Comparison of ENCODE assay signal across 1 cellular context in the genomic region with DNA sequence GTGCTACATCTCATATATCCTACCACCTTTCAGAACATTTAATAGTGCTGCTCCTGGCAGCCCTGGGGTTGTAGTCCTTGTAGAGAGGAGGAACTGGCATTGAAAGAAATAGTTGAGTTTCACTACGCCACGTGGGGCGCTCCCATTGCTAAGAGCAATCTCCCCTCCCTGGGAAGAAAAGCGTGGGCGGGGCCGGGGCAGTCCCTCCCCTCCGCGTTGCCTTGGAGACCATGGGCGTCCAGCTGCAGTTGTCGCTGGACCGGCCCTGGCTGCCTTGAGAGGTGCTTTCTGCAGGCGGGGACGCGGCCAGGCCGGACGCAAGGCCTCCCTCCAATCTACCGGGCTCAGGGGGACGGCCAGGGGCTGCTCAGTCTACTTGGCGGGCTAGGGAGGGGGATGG.
TF ChIP-seq lines count a peak whose summit lies in the region.

No MANE protein-coding gene starts in this region.

TF ChIP-seq in endothelial cell of umbilical vein, 7 proteins besides CTCF, POLR2A, EP300 and RAD21:
- TF ChIP-seq JUN (IDR thresholded peaks at IDR 0.05; ENCODE audit: borderline replicate concordance, insufficient read depth, insufficient read length, low read depth) (no peak), MAX (IDR thresholded peaks at IDR 0.05; ENCODE audit: insufficient read depth, insufficient read length) (peak; percentile 62), EZH2 (IDR thresholded peaks at IDR 0.05; ENCODE audit: borderline replicate concordance, low read depth, low read length, severe bottlenecking) (no peak), MYC (IDR thresholded peaks at IDR 0.05; ENCODE audit: low read depth, low read length) (no peak), POLR2AphosphoS5 (IDR thresholded peaks at IDR 0.05; ENCODE audit: insufficient read depth, low read depth, low read length) (no peak), FOS (IDR thresholded peaks at IDR 0.05; ENCODE audit: borderline replicate concordance, insufficient read depth, low read length) (no peak)
